Comparison of ENCODE assay signal across 8 cellular contexts in the genomic region with DNA sequence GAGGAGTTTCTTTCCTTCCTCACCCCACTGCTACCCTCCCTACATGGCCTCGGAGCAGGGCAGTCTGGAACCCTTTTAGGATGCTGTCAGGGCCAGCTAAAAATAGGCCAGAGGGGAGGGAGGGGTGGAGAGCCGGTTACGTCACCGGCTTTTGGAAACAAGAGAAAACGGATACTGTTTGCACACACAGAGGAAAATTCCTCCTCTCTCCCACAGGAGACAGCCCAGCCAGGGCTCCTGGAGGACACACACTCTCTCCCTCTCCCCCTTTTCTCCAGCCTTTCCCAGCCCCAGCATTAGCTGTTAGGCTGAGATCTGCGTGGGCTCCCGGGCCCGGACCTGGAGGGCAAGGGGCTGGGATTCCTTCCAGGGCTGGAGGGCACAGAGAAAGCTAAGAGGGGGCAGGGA. TPM values are rescaled to one million over a fixed set of nuclear protein-coding genes. Genes with fewer than 3 reads are reported as not detected.
DNase-seq lines count a peak whose midpoint lies in the region; ATAC-seq and TF ChIP-seq lines count a peak whose summit lies in the region.

No MANE protein-coding gene starts in this region.

- H3K4me1 ChIP-seq in SJSA1 (replicated peaks) (peaks cover 43% of the 10 kb centered on the region), osteoblast (ENCODE audit: insufficient read depth, low read length) (peaks cover 44% of the 10 kb centered on the region)

- H3K36me3 ChIP-seq in SJSA1 (peaks cover 39% of the 10 kb centered on the region), osteoblast (ENCODE audit: insufficient read depth, low read length) (peaks cover 3% of the 10 kb centered on the region)

- peaks cover 52% of the 10 kb centered on the region for H3K79me2 ChIP-seq in osteoblast (ENCODE audit: insufficient read depth, low read length)

- H3K9me3 ChIP-seq in SJSA1 (replicated peaks) (no peaks in the 10 kb centered on the region), osteoblast (ENCODE audit: low read depth, low read length) (no peaks in the 10 kb centered on the region)

- peak overlapping the region; percentile 69 for H3K4me2 ChIP-seq in osteoblast (ENCODE audit: insufficient read depth, low read length)

- H2AFZ ChIP-seq in osteoblast (ENCODE audit: low read length) = peak overlapping the region; percentile 54

- H3K27ac ChIP-seq in SJSA1 (peak overlapping the region; percentile 63), osteoblast (ENCODE audit: low read depth, low read length) (peak overlapping the region; percentile 93)

- peak; percentile 30 for TF ChIP-seq CTCF in fibroblast of pulmonary artery (IDR thresholded peaks at IDR 0.05; ENCODE audit: low read length, missing control alignments)
- peak; percentile 22 for TF ChIP-seq CTCF in osteoblast (IDR thresholded peaks at IDR 0.05; ENCODE audit: extremely low read depth, low read depth, low read length)

- ATAC-seq in HG02840 (IDR thresholded peaks at IDR 0.05; ENCODE audit: low FRiP score, unreplicated experiment) = no peak

- DNase-seq in DMS 273 treated with DMSO at 0.1 percent for 48 hours (lab: John Stamatoyannopoulos, UW) = peak; percentile 14
- peak; percentile 68 to 71 for DNase-seq in SJSA1 (ENCODE audit: low read depth in 1 of 2, low spot score in 2 of 2)
- peak; percentile 95 for DNase-seq in fibroblast of pulmonary artery (ENCODE audit: low read depth)
- DNase-seq in osteoblast (ENCODE audit: insufficient read length, low spot score, missing footprints) = peak; percentile 98
- no peak for DNase-seq in NCI-H1048 (lab: John Stamatoyannopoulos, UW)
- DNase-seq in activated naive CD4-positive, alpha-beta T cell treated with anti-CD3 and anti-CD28 coated beads, Interleukin-2, amount 50 U/mL, for 16 hours = no peak
- no peak for DNase-seq in NCI-H748 treated with DMSO at 0.1 percent for 48 hours (lab: John Stamatoyannopoulos, UW)

- H3K27me3 ChIP-seq in SJSA1 (replicated peaks) (no peaks in the 10 kb centered on the region), osteoblast (ENCODE audit: insufficient read depth, low read length) (no peaks in the 10 kb centered on the region)

- peaks cover 33% of the 10 kb centered on the region for H4K20me1 ChIP-seq in osteoblast (ENCODE audit: insufficient read depth, low read length)

- H3K4me3 ChIP-seq in SJSA1 (no peak overlapping the region), fibroblast of pulmonary artery (replicated peaks; ENCODE audit: low read depth, low read length) (no peak overlapping the region), osteoblast (ENCODE audit: insufficient read depth, low read length) (no peak overlapping the region)

RNA-seq across cellular contexts. Expression of a gene that starts 20.0 kb away (rescaled TPM):
- total RNA-seq in SJSA1 (2014; rRNA removed; shearing (Covaris generic)) = 5.6 and 10.8 TPM in 2 replicates
- 28.6 and 31.8 TPM in 2 replicates for total RNA-seq in osteoblast

RNA-seq across cellular contexts. Expression of a gene that starts 34.2 kb away (rescaled TPM):
- 11.4 and 15.3 TPM in 2 replicates for total RNA-seq in SJSA1 (2014; rRNA removed; shearing (Covaris generic))
- total RNA-seq in osteoblast = 6.8 and 10.9 TPM in 2 replicates

Comparison
In these comparisons a context has a peak if more than half of its experiments do, and no peak if none do; other contexts are left out.
1. DNase-seq: peak in DMS 273 treated with DMSO at 0.1 percent for 48 hours (single experiment), SJSA1 (2 of 2), fibroblast of pulmonary artery (single experiment) and osteoblast (single experiment); none in NCI-H1048 (single experiment), activated naive CD4-positive, alpha-beta T cell treated with anti-CD3 and anti-CD28 coated beads, Interleukin-2, amount 50 U/mL, for 16 hours (single experiment) and NCI-H748 treated with DMSO at 0.1 percent for 48 hours (single experiment).